In the genomic region with DNA sequence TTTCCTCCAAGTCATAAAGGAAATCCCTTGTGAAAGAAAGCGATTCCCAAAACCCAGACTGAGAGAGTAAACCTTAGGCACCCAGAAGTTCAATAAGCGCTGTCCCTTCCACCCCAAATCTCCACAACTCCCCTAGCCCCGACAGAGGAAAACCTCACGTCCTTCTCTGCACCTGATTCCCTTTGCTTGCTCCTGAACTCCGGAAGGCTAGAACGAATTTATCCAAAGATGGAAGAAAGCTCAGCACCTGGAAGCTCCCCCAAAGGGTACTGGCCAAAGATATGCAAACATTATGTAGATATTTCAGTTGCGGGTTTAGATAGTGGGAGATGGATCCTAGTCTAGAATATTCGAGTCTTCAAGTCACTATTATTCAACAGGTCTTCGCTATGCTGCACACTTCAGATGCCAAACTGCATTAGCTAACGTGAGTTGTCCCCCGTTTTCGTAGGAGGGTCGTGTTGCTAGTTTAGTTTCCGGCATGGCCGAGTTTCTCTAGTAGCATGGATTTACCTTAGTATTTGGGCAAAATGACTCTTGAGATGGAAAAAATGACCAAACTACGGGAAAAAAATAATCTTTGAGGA, we compare ENCODE assay signal across 19 cellular contexts. TPM values are rescaled to one million over a fixed set of nuclear protein-coding genes. Genes with fewer than 3 reads are reported as not detected.
DNase-seq lines count a peak whose midpoint lies in the region; ATAC-seq and TF ChIP-seq lines count a peak whose summit lies in the region.
"Had no signal": no experiment of that assay in that cellular context is flagged by ENCODE, and none has a peak within 500 bp of the region (broad histone marks: within the 10 kb centered on the region; RNA-seq: fewer than 3 reads in every experiment).

No MANE protein-coding gene starts in this region.

- no peak overlapping the region for H3K56ac ChIP-seq in H9 (ENCODE audit: insufficient read length, low read depth, low read length)

- no peaks in the 10 kb centered on the region for H3K27me3 Mint-ChIP-seq in H9 (ENCODE audit: low read depth)

- no peak overlapping the region for H3K14ac ChIP-seq in H9 (ENCODE audit: insufficient read depth, low read length)

- ATAC-seq in GM19324 (IDR thresholded peaks at IDR 0.05; ENCODE audit: low FRiP score, unreplicated experiment): no peak
- ATAC-seq: PC-3 had no signal

- H3K27ac Mint-ChIP-seq in H9: no peak overlapping the region

- no peaks in the 10 kb centered on the region for H3K79me1 ChIP-seq in H9 (ENCODE audit: insufficient read depth, low read depth, low read length, poor library complexity, severe bottlenecking)

- H2BK12ac ChIP-seq in H9 (ENCODE audit: insufficient read length, low read depth, low read length): no peak overlapping the region

- no peak for DNase-seq in H9
- DNase-seq in NCI-H748 treated with DMSO at 0.1 percent for 48 hours (lab: John Stamatoyannopoulos, UW): peak; percentile 49
- DNase-seq in left kidney (ENCODE audit: low read depth, low spot score): peak; percentile 48
- DNase-seq in retina: peak; percentile 53
- no peak for DNase-seq in COLO668 (lab: John Stamatoyannopoulos, UW; ENCODE audit: unreplicated experiment)
- no peak for DNase-seq in superior temporal gyrus (ENCODE audit: extremely low spot score)
- DNase-seq: BE2C, EL, GF-D8, KG1, NCI-H1092 treated with DMSO at 0.1 percent for 48 hours, NCI-H1436 treated with DMSO at 0.1 percent for 48 hours, NCI-H1930, NCI-H2227 treated with DMSO at 0.1 percent for 48 hours, NCI-H510A, PC-3, Right ventricle myocardium superior had no signal

- no peak overlapping the region for H4K8ac ChIP-seq in H9 (replicated peaks; ENCODE audit: insufficient read length, low read depth, low read length)

- H3K9me3 ChIP-seq in H9 (ENCODE audit: control insufficient read depth, low read depth, low read length): no peaks in the 10 kb centered on the region
- H3K9me3 ChIP-seq: BE2C had no signal

- H3K4me3 Mint-ChIP-seq in H9: peak overlapping the region in 1 of 2 experiments; percentile 58; a peak in 3 of 5 replicates

- H2AK5ac ChIP-seq in H9 (ENCODE audit: insufficient read length, low read length): no peak overlapping the region

- peaks cover 8% of the 10 kb centered on the region for H3K23me2 ChIP-seq in H9 (ENCODE audit: insufficient read length, low read depth, low read length, poor library complexity, severe bottlenecking)

- H2BK5ac ChIP-seq in H9 (ENCODE audit: insufficient read length, low read length): no peak overlapping the region

- H2BK20ac ChIP-seq in H9 (ENCODE audit: low read depth, low read length, poor library complexity, severe bottlenecking): no peak overlapping the region

- no peak overlapping the region for H3K18ac ChIP-seq in H9 (ENCODE audit: insufficient read length, low read depth, low read length)

- H3T11ph ChIP-seq in H9 (ENCODE audit: low read length): no peak overlapping the region

- peaks cover 77% of the 10 kb centered on the region for H3K27me3 ChIP-seq in H9 (ENCODE audit: insufficient read depth, low read length)

- H3K4me1 ChIP-seq in H9 (ENCODE audit: insufficient read depth, low read length): peaks cover 3% of the 10 kb centered on the region; the same call in 1 of the 2 replicates
- H3K4me1 ChIP-seq: BE2C had no signal

- no peak overlapping the region for H3K27ac ChIP-seq in H9 (ENCODE audit: insufficient read length, low read depth, low read length)
- H3K27ac ChIP-seq: HL-60 had no signal

- no peak overlapping the region for H4K91ac ChIP-seq in H9 (ENCODE audit: insufficient read length, low read depth, low read length)

- WGBS in H9 (ENCODE audit: extremely low coverage, insufficient read length, low lambda C conversion rate): no CpG with 5 or more reads among the region's 16 CpGs

- H2AFZ ChIP-seq in H9 (ENCODE audit: low read length): no peak overlapping the region

- H2BK120ac ChIP-seq in H9 (ENCODE audit: low read depth, low read length, poor library complexity, severe bottlenecking): no peak overlapping the region

- H3K4me2 ChIP-seq in H9 (ENCODE audit: insufficient read depth, insufficient read length, low read length): peak overlapping the region; percentile 5

- H3K9ac ChIP-seq in H9 (ENCODE audit: extremely low read depth, insufficient read length, low read length): no peak overlapping the region

- no peaks in the 10 kb centered on the region for H4K20me1 ChIP-seq in H9 (ENCODE audit: control insufficient read depth, insufficient read depth, insufficient read length)

- peaks cover 20 to 40% of the 10 kb centered on the region in 2 experiments for H3K4me1 Mint-ChIP-seq in H9

- H3K9me3 Mint-ChIP-seq in H9: peaks cover 0 to 13% of the 10 kb centered on the region in 2 experiments; a peak in 2 of 5 replicates

- H4K5ac ChIP-seq in H9 (ENCODE audit: insufficient read length, low read depth, low read length): no peak overlapping the region

- H3K79me2 ChIP-seq in H9 (ENCODE audit: insufficient read depth, low read length): no peaks in the 10 kb centered on the region

- no peak overlapping the region for H2BK15ac ChIP-seq in H9 (ENCODE audit: low read depth, low read length)

- no peak for TF ChIP-seq CTCF in H9 (conservative IDR thresholded peaks at IDR 0.05)

- no peaks in the 10 kb centered on the region for H3K36me3 Mint-ChIP-seq in H9 (ENCODE audit: insufficient read depth in 1 of 3, low read depth in 3 of 3)

- no peak overlapping the region for H3K23ac ChIP-seq in H9 (ENCODE audit: insufficient read length, low read depth, low read length)

- H3K4ac ChIP-seq in H9 (ENCODE audit: low read depth, low read length): no peak overlapping the region

RNA-seq across cellular contexts. Expression of a gene that starts 27.7 kb away (rescaled TPM):
- not detected in 2 replicates for total RNA-seq in H9 (2021)

RNA-seq across cellular contexts. Expression of a gene that starts 29.7 kb away (rescaled TPM):
- total RNA-seq in H9 (2021): 1.7 and 1.9 TPM in 2 replicates

Comparison
In these comparisons a context has a peak if more than half of its experiments do, and no peak if none do; other contexts are left out.
1. DNase-seq: peak in NCI-H748 treated with DMSO at 0.1 percent for 48 hours (single experiment), left kidney (single experiment) and retina (single experiment); none in H9 (single experiment), COLO668 (single experiment) and superior temporal gyrus (single experiment).